In the genomic region with DNA sequence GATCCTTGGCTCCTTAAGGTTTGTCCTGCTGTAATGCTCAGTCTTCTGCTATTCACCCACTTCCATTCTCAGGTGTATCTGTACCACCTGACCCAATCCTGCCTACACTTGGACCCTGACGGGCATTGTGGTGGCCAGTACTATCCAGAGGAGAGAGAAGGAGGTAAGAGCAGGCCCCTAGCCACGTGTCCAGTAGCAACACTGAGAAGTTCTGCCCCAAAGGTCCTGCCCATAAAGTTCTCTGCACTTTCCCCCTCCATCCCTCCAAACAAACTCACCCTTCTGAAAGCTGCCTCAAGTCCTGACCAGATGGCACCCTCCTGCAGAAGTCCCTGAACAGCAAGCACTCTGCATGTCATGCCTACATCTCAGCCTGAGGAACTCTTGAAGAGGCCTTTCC, we compare ENCODE assay signal across 24 cellular contexts. TPM values are rescaled to one million over a fixed set of nuclear protein-coding genes. Genes with fewer than 3 reads are reported as not detected.
"Had no signal": no experiment of that assay in that cellular context is flagged by ENCODE, and none has a peak within 500 bp of the region (broad histone marks: within the 10 kb centered on the region; RNA-seq: fewer than 3 reads in every experiment).

No MANE protein-coding gene starts in this region.

- H3K4me3 ChIP-seq: adrenal gland, ascending aorta, hepatocyte, left ventricle myocardium inferior, sigmoid colon, smooth muscle cell, upper lobe of right lung had no signal

- H3K4me3 Mint-ChIP-seq: activated B cell treated with CpG ODN at 0.5 μM for 24 hours; activated CD4-positive, alpha-beta T cell treated with anti-CD3 and anti-CD28 coated beads for 36 hours; activated naive CD4-positive, alpha-beta T cell treated with anti-CD3 and anti-CD28 coated beads, Interleukin-2, amount 50 U/mL, for 24 hours; activated T-helper 1 cell treated with anti-CD3 and anti-CD28 coated beads, Interleukin-12 subunit alpha, Interleukin-12 subunit beta, Interleukin-2, Interleukin-4 antibody, amounts not matched to agents 30 ng/mL and 10 ng/mL and 1 ng/mL, durations not matched to agents 14 hours and 24 hours and 36 hours; immature natural killer cell; nephron progenitor cell had no signal

- H3K9me3 Mint-ChIP-seq: activated B cell treated with CpG ODN at 0.5 μM for 24 hours; activated naive CD4-positive, alpha-beta T cell treated with anti-CD3 and anti-CD28 coated beads, Interleukin-2, amount 50 U/mL, for 24 hours; activated T-helper 1 cell treated with anti-CD3 and anti-CD28 coated beads, Interleukin-12 subunit alpha, Interleukin-12 subunit beta, Interleukin-2, Interleukin-4 antibody, amounts not matched to agents 30 ng/mL and 10 ng/mL and 1 ng/mL, durations not matched to agents 14 hours and 24 hours and 36 hours; nephron progenitor cell had no signal

- DNase-seq: activated B cell treated with CpG ODN at 0.5 μM for 24 hours; activated CD4-positive, alpha-beta T cell treated with anti-CD3 and anti-CD28 coated beads for 36 hours; activated gamma-delta T cell treated with Interleukin-2 at 50 U/mL for 16 hours; brain microvascular endothelial cell; central memory CD4-positive, alpha-beta T cell; effector memory CD4-positive, alpha-beta T cell; foreskin melanocyte; immature natural killer cell; kidney glomerular epithelial cell; left ventricle myocardium inferior; mammary epithelial cell; nephron progenitor cell; stimulated activated CD4-positive, alpha-beta T cell treated with anti-CD3 and anti-CD28 coated beads, Interleukin-2, amount 100 ng/mL, for 48 hours; stimulated activated naive CD4-positive, alpha-beta T cell treated with Interleukin-2 at 50 U/mL for 16 hours; T-helper 9 cell; upper lobe of right lung had no signal

- H3K27ac Mint-ChIP-seq: activated B cell treated with CpG ODN at 0.5 μM for 24 hours; activated CD4-positive, alpha-beta T cell treated with anti-CD3 and anti-CD28 coated beads for 36 hours; activated naive CD4-positive, alpha-beta T cell treated with anti-CD3 and anti-CD28 coated beads, Interleukin-2, amount 50 U/mL, for 24 hours; activated T-helper 1 cell treated with anti-CD3 and anti-CD28 coated beads, Interleukin-12 subunit alpha, Interleukin-12 subunit beta, Interleukin-2, Interleukin-4 antibody, amounts not matched to agents 30 ng/mL and 10 ng/mL and 1 ng/mL, durations not matched to agents 14 hours and 24 hours and 36 hours; nephron progenitor cell had no signal

- H3K36me3 ChIP-seq: adrenal gland, ascending aorta, brain microvascular endothelial cell, left ventricle myocardium inferior, sigmoid colon, upper lobe of right lung had no signal

- H3K27me3 Mint-ChIP-seq: activated B cell treated with CpG ODN at 0.5 μM for 24 hours; activated CD4-positive, alpha-beta T cell treated with anti-CD3 and anti-CD28 coated beads for 36 hours; activated naive CD4-positive, alpha-beta T cell treated with anti-CD3 and anti-CD28 coated beads, Interleukin-2, amount 50 U/mL, for 24 hours had no signal

- H3K27me3 ChIP-seq: adrenal gland, ascending aorta, brain microvascular endothelial cell, hepatocyte, sigmoid colon, upper lobe of right lung had no signal

- H3K4me1 Mint-ChIP-seq: activated naive CD4-positive, alpha-beta T cell treated with anti-CD3 and anti-CD28 coated beads, Interleukin-2, amount 50 U/mL, for 24 hours; immature natural killer cell had no signal

- H3K9me3 ChIP-seq: adrenal gland, ascending aorta, left ventricle myocardium inferior, sigmoid colon, upper lobe of right lung had no signal

- ATAC-seq: activated CD4-positive, alpha-beta T cell treated with anti-CD3 and anti-CD28 coated beads for 36 hours; esophagus mucosa; upper lobe of right lung had no signal

- H3K4me1 ChIP-seq: adrenal gland, ascending aorta, sigmoid colon, upper lobe of right lung had no signal

- H3K27ac ChIP-seq: adrenal gland, ascending aorta, brain microvascular endothelial cell, hepatocyte, left ventricle myocardium inferior, sigmoid colon, upper lobe of right lung had no signal

- H3K36me3 Mint-ChIP-seq: activated naive CD4-positive, alpha-beta T cell treated with anti-CD3 and anti-CD28 coated beads, Interleukin-2, amount 50 U/mL, for 24 hours had no signal

RNA-seq across cellular contexts. Expression of a gene that starts 18.3 kb away (rescaled TPM):
- total RNA-seq: ascending aorta had no signal
